1 cellular context compared by ENCODE assay signal in genomic region chr9:136119259-136120118, GRCh38.
TF ChIP-seq lines count a peak whose summit lies in the region.

No MANE protein-coding gene starts in this region.

TF ChIP-seq in HepG2, 621 proteins besides CTCF, POLR2A, EP300 and RAD21 (continued from another document and continues in another):
- TF ChIP-seq MNT (IDR thresholded peaks at IDR 0.05) = no peak
- TF ChIP-seq ZNF441 (CRISPR knock-in tag; IDR thresholded peaks at IDR 0.05; ENCODE audit: borderline replicate concordance) = no peak; the same call in 1 of the 2 replicates
- 0 out of 2 replicates have a peak, but pooled peaks have one; percentile 30 for TF ChIP-seq AKNA (CRISPR knock-in tag; IDR thresholded peaks at IDR 0.05; ENCODE audit: borderline replicate concordance)
- no peak for TF ChIP-seq ZNF160 (CRISPR knock-in tag; IDR thresholded peaks at IDR 0.05)
- peak; percentile 53; the same call in 1 of the 2 replicates for TF ChIP-seq PITX1 (CRISPR knock-in tag; IDR thresholded peaks at IDR 0.05)
- TF ChIP-seq ZSCAN9 (CRISPR knock-in tag; IDR thresholded peaks at IDR 0.05; ENCODE audit: borderline replicate concordance) = no peak
- TF ChIP-seq MIER2 (CRISPR knock-in tag; IDR thresholded peaks at IDR 0.05) = peak; percentile 50; the same call in 1 of the 2 replicates
- TF ChIP-seq PAF1 (CRISPR knock-in tag; IDR thresholded peaks at IDR 0.05) = no peak; the same call in 1 of the 2 replicates
- no peak for TF ChIP-seq PTBP1 (IDR thresholded peaks at IDR 0.05; ENCODE audit: low read depth, low read length, poor library complexity, severe bottlenecking)
- peak; percentile 90 for TF ChIP-seq HNF4A (CRISPR knock-in tag; IDR thresholded peaks at IDR 0.05)
- peak; percentile 54 for TF ChIP-seq TEAD3 (CRISPR knock-in tag; optimal IDR thresholded peaks at IDR 0.05; ENCODE audit: borderline replicate concordance)
- no peak for TF ChIP-seq BRCA1 (CRISPR knock-in tag; IDR thresholded peaks at IDR 0.05)
- 0 out of 2 replicates have a peak, but pooled peaks have one; percentile 37 for TF ChIP-seq ZNF318 (CRISPR knock-in tag; IDR thresholded peaks at IDR 0.05)
- TF ChIP-seq MZF1 (CRISPR knock-in tag; IDR thresholded peaks at IDR 0.05; ENCODE audit: borderline replicate concordance) = no peak
- no peak for TF ChIP-seq ZNF547 (CRISPR knock-in tag; IDR thresholded peaks at IDR 0.05)
- TF ChIP-seq ZNF10 (CRISPR knock-in tag; IDR thresholded peaks at IDR 0.05; ENCODE audit: borderline replicate concordance, low read depth) = no peak
- TF ChIP-seq ZSCAN21 (CRISPR knock-in tag; IDR thresholded peaks at IDR 0.05; ENCODE audit: borderline replicate concordance) = no peak; the same call in 1 of the 2 replicates
- TF ChIP-seq ZNF292 (CRISPR knock-in tag; IDR thresholded peaks at IDR 0.05; ENCODE audit: borderline replicate concordance, low read depth) = no peak
- peak; percentile 69; the same call in 1 of the 2 replicates for TF ChIP-seq ZNF598 (CRISPR knock-in tag; IDR thresholded peaks at IDR 0.05; ENCODE audit: borderline replicate concordance)
- TF ChIP-seq ZNF879 (CRISPR knock-in tag; IDR thresholded peaks at IDR 0.05) = no peak
- no peak for TF ChIP-seq MBD4 (IDR thresholded peaks at IDR 0.05; ENCODE audit: borderline replicate concordance, low read length)
- TF ChIP-seq ZKSCAN5 (CRISPR knock-in tag; IDR thresholded peaks at IDR 0.05) = no peak
- TF ChIP-seq SPEN (CRISPR knock-in tag; IDR thresholded peaks at IDR 0.05; ENCODE audit: low read depth) = peak; percentile 52; the same call in 1 of the 2 replicates
- no peak for TF ChIP-seq FOSL1 (CRISPR knock-in tag; IDR thresholded peaks at IDR 0.05; ENCODE audit: borderline replicate concordance)
- no peak for TF ChIP-seq ZNF431 (CRISPR knock-in tag; IDR thresholded peaks at IDR 0.05; ENCODE audit: borderline replicate concordance, low read depth)
- TF ChIP-seq PAXIP1 (CRISPR knock-in tag; conservative IDR thresholded peaks at IDR 0.05) = peak; percentile 90
- TF ChIP-seq SP4 (CRISPR knock-in tag; IDR thresholded peaks at IDR 0.05) = no peak
- TF ChIP-seq ZNF44 (CRISPR knock-in tag; IDR thresholded peaks at IDR 0.05) = no peak
- TF ChIP-seq AFF4 (CRISPR knock-in tag; IDR thresholded peaks at IDR 0.05) = no peak
- TF ChIP-seq ZNF770 (CRISPR knock-in tag; IDR thresholded peaks at IDR 0.05) = no peak
- TF ChIP-seq ZFP36L1 (CRISPR knock-in tag; IDR thresholded peaks at IDR 0.05) = 0 out of 2 replicates have a peak, but pooled peaks have one; percentile 38
- no peak for TF ChIP-seq HOXA7 (CRISPR knock-in tag; IDR thresholded peaks at IDR 0.05)
- TF ChIP-seq PCBP1 (IDR thresholded peaks at IDR 0.05; ENCODE audit: borderline replicate concordance, low read depth, low read length) = peak; percentile 81; the same call in 1 of the 2 replicates
